ENCODE assay signal across 15 cellular contexts in genomic region chr15:98770984-98771383, GRCh38.
"Had no signal": no experiment of that assay in that cellular context is flagged by ENCODE, and none has a peak within 500 bp of the region (broad histone marks: within the 10 kb centered on the region; RNA-seq: fewer than 3 reads in every experiment).

No MANE protein-coding gene starts in this region.

- H3K4me3 ChIP-seq: gastrocnemius medialis, heart left ventricle, psoas muscle, upper lobe of right lung had no signal

- H3K4me3 Mint-ChIP-seq: activated CD8-positive, alpha-beta T cell treated with anti-CD3 and anti-CD28 coated beads for 36 hours; activated T-cell treated with anti-CD3 and anti-CD28 coated beads, Interleukin-2, amount 50 U/mL, for 4 hours; natural killer cell; stimulated activated naive CD8-positive, alpha-beta T cell treated with anti-CD3 and anti-CD28 coated beads, Interleukin-15, Interleukin-2, amounts not matched to agents 100 ng/mL and 50 ng/mL, for 24 hours had no signal

- H3K36me3 ChIP-seq: gastrocnemius medialis, heart left ventricle, upper lobe of right lung had no signal

- H3K27me3 ChIP-seq: gastrocnemius medialis, heart left ventricle, upper lobe of right lung had no signal

- H3K4me1 ChIP-seq: upper lobe of right lung had no signal

- H3K36me3 Mint-ChIP-seq: natural killer cell had no signal

- FAIRE-seq: colon, islet of Langerhans had no signal

- H3K27ac ChIP-seq: gastrocnemius medialis, psoas muscle, upper lobe of right lung had no signal

- H3K27me3 Mint-ChIP-seq: activated CD8-positive, alpha-beta T cell treated with anti-CD3 and anti-CD28 coated beads for 36 hours; stimulated activated naive CD8-positive, alpha-beta T cell treated with anti-CD3 and anti-CD28 coated beads, Interleukin-15, Interleukin-2, amounts not matched to agents 100 ng/mL and 50 ng/mL, for 24 hours had no signal

- H3K9me3 ChIP-seq: gastrocnemius medialis, heart left ventricle, psoas muscle, upper lobe of right lung had no signal

- H3K9me3 Mint-ChIP-seq: activated CD8-positive, alpha-beta T cell treated with anti-CD3 and anti-CD28 coated beads for 36 hours; activated T-cell treated with anti-CD3 and anti-CD28 coated beads, Interleukin-2, amount 50 U/mL, for 4 hours; natural killer cell; stimulated activated naive CD8-positive, alpha-beta T cell treated with anti-CD3 and anti-CD28 coated beads, Interleukin-15, Interleukin-2, amounts not matched to agents 100 ng/mL and 50 ng/mL, for 24 hours had no signal

- H3K27ac Mint-ChIP-seq: activated CD8-positive, alpha-beta T cell treated with anti-CD3 and anti-CD28 coated beads for 36 hours; natural killer cell; stimulated activated naive CD8-positive, alpha-beta T cell treated with anti-CD3 and anti-CD28 coated beads, Interleukin-15, Interleukin-2, amounts not matched to agents 100 ng/mL and 50 ng/mL, for 24 hours had no signal

- DNase-seq: activated CD4-positive, alpha-beta T cell treated with anti-CD3 and anti-CD28 coated beads for 4 hours; activated CD8-positive, alpha-beta T cell treated with anti-CD3 and anti-CD28 coated beads for 36 hours; activated effector memory CD4-positive, alpha-beta T cell treated with Interleukin-2 at 50 U/mL for 16 hours; activated naive CD4-positive, alpha-beta T cell treated with anti-CD3 and anti-CD28 coated beads, Interleukin-2, amount 50 U/mL, for 16 hours; activated T-cell treated with anti-CD3 and anti-CD28 coated beads, Interleukin-2, amount 50 U/mL, for 4 hours; gastrocnemius medialis; heart left ventricle; natural killer cell; occipital lobe; psoas muscle; T-helper 1 cell; upper lobe of right lung had no signal
